ENCODE assay signal across 8 cellular contexts in the genomic region with DNA sequence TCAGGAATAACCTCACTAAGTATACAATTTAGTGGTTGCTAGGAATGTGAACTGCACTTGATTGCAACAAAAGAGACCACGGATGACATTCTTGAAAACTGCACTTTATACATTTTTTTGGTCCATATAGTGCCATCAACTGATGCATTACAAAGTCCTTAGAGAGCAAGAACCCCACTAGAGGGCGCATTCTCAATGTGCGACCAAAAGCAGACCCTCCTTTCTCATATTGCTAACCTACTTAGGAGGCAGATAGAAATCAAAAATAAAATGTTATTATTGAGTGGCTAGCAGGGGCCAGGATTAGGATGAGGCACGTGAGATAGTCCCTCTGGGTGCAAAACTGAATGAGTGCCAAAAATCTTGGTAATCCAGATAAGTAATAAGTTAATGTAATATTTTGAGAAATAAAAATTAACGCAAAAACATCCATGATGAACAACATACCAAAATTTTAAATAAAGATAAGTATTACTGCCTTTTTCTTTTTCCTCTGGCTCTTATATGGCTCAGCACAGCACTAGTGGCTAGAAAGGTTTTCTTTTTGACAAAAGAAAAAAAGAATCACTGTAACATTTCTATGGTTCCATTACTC.
DNase-seq lines count a peak whose midpoint lies in the region; ATAC-seq and TF ChIP-seq lines count a peak whose summit lies in the region.

No MANE protein-coding gene starts in this region.

- no peaks in the 10 kb centered on the region for H3K27me3 Mint-ChIP-seq in natural killer cell (ENCODE audit: low read depth in 2 of 2)

- no peak overlapping the region for H3K4me3 Mint-ChIP-seq in natural killer cell

- DNase-seq in CD1c-positive myeloid dendritic cell (ENCODE audit: extremely low spot score), result peak; percentile 16
- DNase-seq in NCI-H1092 treated with DMSO at 0.1 percent for 48 hours (lab: John Stamatoyannopoulos, UW), result peak; percentile 31
- DNase-seq in adipocyte (ENCODE audit: low read depth), result peak; percentile 89
- DNase-seq in kidney tubule cell (ENCODE audit: low spot score), result peak; percentile 57
- no peak for DNase-seq in stimulated activated naive CD4-positive, alpha-beta T cell treated with Interleukin-2 at 50 U/mL for 16 hours (lab: John Stamatoyannopoulos, UW)
- DNase-seq in natural killer cell, result no peak

- peak; percentile 85 for ATAC-seq in HG02642 (IDR thresholded peaks at IDR 0.05; ENCODE audit: poor library complexity, unreplicated experiment)
- ATAC-seq in natural killer cell, result no peak

- peaks cover 0 to 2% of the 10 kb centered on the region in 2 donors for H3K9me3 Mint-ChIP-seq in natural killer cell

- H3K4me1 Mint-ChIP-seq in natural killer cell, result no peaks in the 10 kb centered on the region

- H3K4me1 ChIP-seq in adipocyte (ENCODE audit: control insufficient read depth, insufficient read depth, low read length), result no peaks in the 10 kb centered on the region

- intact Hi-C loops in natural killer cell (cut with micrococcal nuclease), result no loop called here

- H3K27me3 ChIP-seq in adipocyte (replicated peaks; ENCODE audit: control insufficient read depth, insufficient read depth, low read length), result no peaks in the 10 kb centered on the region

- no peak overlapping the region for H3K9ac ChIP-seq in adipocyte (ENCODE audit: low read length)

- no peaks in the 10 kb centered on the region for H3K36me3 ChIP-seq in adipocyte (ENCODE audit: control insufficient read depth, insufficient read depth, low read length, severe bottlenecking)

- no peak overlapping the region for H3K4me3 ChIP-seq in adipocyte (ENCODE audit: low read length)

- TF ChIP-seq CTCF in GM12874 (IDR thresholded peaks at IDR 0.05; ENCODE audit: insufficient read depth, low read depth, low read length) (peak; percentile 74), natural killer cell (IDR thresholded peaks at IDR 0.05) (no peak)

- no peaks in the 10 kb centered on the region for H3K9me3 ChIP-seq in adipocyte (ENCODE audit: control insufficient read depth, low read length)

- no peak overlapping the region for H3K27ac Mint-ChIP-seq in natural killer cell

- H3K36me3 Mint-ChIP-seq in natural killer cell, result no peaks in the 10 kb centered on the region

Comparison
In these comparisons a context has a peak if more than half of its experiments do, and no peak if none do; other contexts are left out.
1. DNase-seq: peak in CD1c-positive myeloid dendritic cell (single experiment), NCI-H1092 treated with DMSO at 0.1 percent for 48 hours (single experiment), adipocyte (single experiment) and kidney tubule cell (single experiment); none in stimulated activated naive CD4-positive, alpha-beta T cell treated with Interleukin-2 at 50 U/mL for 16 hours (single experiment) and natural killer cell (single experiment).